Comparison of ENCODE assay signal across 1 cellular context in the genomic region with DNA sequence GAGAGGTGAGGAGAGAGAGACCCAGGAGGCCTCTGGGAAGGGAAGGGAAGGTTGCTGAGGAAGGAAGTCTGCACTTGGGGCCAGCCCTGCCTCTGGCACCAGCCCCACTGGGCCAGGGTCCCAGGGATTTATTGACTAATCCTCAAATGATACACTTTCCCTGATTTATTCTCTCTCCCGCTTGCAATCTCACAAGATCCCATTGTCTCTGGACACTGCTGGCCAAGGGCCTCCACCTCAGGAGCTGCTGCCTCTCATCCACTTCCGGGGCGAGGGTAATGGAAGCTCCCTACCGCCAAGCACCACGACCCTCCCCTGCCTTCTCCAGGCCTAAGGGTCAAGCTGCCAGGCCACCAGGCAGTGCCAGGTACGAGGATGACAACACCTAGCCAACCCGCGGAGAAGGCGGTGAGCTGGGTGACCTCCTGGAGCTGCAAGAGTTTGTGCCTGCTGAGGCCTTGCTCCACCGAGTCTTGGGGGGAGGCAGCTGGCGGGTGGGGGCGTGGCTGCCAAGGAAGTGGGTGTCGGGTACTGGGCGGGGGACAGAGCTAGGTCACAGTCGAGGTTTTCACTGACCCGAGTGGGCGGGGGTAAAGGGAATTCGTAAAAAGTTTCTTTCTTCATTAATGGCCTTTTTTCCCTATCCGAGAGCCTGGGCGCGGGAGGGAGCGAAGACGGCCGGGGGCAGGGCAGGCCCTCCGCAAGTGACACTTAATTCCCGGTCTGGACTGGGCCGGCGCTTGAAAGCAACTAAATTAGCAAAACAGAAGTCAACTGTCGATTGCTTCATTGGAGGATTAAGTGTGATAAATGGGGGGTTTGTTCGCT.
TF ChIP-seq lines count a peak whose summit lies in the region.

No MANE protein-coding gene starts in this region.

TF ChIP-seq in HepG2, 621 proteins besides CTCF, POLR2A, EP300 and RAD21 (continued from another document and continues in another):
- TF ChIP-seq, protein P1, sequence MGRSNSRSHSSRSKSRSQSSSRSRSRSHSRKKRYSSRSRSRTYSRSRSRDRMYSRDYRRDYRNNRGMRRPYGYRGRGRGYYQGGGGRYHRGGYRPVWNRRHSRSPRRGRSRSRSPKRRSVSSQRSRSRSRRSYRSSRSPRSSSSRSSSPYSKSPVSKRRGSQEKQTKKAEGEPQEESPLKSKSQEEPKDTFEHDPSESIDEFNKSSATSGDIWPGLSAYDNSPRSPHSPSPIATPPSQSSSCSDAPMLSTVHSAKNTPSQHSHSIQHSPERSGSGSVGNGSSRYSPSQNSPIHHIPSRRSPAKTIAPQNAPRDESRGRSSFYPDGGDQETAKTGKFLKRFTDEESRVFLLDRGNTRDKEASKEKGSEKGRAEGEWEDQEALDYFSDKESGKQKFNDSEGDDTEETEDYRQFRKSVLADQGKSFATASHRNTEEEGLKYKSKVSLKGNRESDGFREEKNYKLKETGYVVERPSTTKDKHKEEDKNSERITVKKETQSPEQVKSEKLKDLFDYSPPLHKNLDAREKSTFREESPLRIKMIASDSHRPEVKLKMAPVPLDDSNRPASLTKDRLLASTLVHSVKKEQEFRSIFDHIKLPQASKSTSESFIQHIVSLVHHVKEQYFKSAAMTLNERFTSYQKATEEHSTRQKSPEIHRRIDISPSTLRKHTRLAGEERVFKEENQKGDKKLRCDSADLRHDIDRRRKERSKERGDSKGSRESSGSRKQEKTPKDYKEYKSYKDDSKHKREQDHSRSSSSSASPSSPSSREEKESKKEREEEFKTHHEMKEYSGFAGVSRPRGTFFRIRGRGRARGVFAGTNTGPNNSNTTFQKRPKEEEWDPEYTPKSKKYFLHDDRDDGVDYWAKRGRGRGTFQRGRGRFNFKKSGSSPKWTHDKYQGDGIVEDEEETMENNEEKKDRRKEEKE (IDR thresholded peaks at IDR 0.05), result no peak
- no peak for TF ChIP-seq IKZF4 (CRISPR knock-in tag; IDR thresholded peaks at IDR 0.05; ENCODE audit: borderline replicate concordance, low read depth, not compliant biosample characterization)
- TF ChIP-seq, protein P2, sequence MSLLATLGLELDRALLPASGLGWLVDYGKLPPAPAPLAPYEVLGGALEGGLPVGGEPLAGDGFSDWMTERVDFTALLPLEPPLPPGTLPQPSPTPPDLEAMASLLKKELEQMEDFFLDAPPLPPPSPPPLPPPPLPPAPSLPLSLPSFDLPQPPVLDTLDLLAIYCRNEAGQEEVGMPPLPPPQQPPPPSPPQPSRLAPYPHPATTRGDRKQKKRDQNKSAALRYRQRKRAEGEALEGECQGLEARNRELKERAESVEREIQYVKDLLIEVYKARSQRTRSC (CRISPR knock-in tag; IDR thresholded peaks at IDR 0.05; ENCODE audit: low read depth), result no peak
- TF ChIP-seq EED (CRISPR knock-in tag; IDR thresholded peaks at IDR 0.05), result peak; percentile 87
- no peak for TF ChIP-seq ZBTB8A (CRISPR knock-in tag; IDR thresholded peaks at IDR 0.05; ENCODE audit: borderline replicate concordance, low read depth)
- no peak for TF ChIP-seq ZNF33A (CRISPR knock-in tag; IDR thresholded peaks at IDR 0.05; ENCODE audit: borderline replicate concordance)
- TF ChIP-seq REL (CRISPR knock-in tag; conservative IDR thresholded peaks at IDR 0.05), result no peak
- TF ChIP-seq ADNP (CRISPR knock-in tag; IDR thresholded peaks at IDR 0.05), result no peak
- no peak for TF ChIP-seq CENPT (CRISPR knock-in tag; IDR thresholded peaks at IDR 0.05; ENCODE audit: low read depth)
- TF ChIP-seq, protein P3, sequence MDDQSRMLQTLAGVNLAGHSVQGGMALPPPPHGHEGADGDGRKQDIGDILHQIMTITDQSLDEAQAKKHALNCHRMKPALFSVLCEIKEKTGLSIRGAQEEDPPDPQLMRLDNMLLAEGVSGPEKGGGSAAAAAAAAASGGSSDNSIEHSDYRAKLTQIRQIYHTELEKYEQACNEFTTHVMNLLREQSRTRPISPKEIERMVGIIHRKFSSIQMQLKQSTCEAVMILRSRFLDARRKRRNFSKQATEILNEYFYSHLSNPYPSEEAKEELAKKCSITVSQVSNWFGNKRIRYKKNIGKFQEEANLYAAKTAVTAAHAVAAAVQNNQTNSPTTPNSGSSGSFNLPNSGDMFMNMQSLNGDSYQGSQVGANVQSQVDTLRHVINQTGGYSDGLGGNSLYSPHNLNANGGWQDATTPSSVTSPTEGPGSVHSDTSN (CRISPR knock-in tag; IDR thresholded peaks at IDR 0.05; ENCODE audit: borderline replicate concordance), result no peak
- no peak for TF ChIP-seq ZNF136 (CRISPR knock-in tag; IDR thresholded peaks at IDR 0.05; ENCODE audit: low read depth)
- no peak for TF ChIP-seq ZNF558 (CRISPR knock-in tag; IDR thresholded peaks at IDR 0.05; ENCODE audit: borderline replicate concordance)
- no peak for TF ChIP-seq DPF2 (CRISPR knock-in tag; IDR thresholded peaks at IDR 0.05; ENCODE audit: borderline replicate concordance, low read depth)
- no peak for TF ChIP-seq FOXC1 (CRISPR knock-in tag; IDR thresholded peaks at IDR 0.05; ENCODE audit: borderline replicate concordance)
- TF ChIP-seq ATAD3A (CRISPR knock-in tag; IDR thresholded peaks at IDR 0.05), result no peak
- no peak for TF ChIP-seq POLR2G (IDR thresholded peaks at IDR 0.05; ENCODE audit: low read depth, low read length)
- TF ChIP-seq GATAD2A (CRISPR knock-in tag; IDR thresholded peaks at IDR 0.05), result 0 out of 2 replicates have a peak, but pooled peaks have one; percentile 1
- TF ChIP-seq ZSCAN29 (CRISPR knock-in tag; conservative IDR thresholded peaks at IDR 0.05), result no peak
- TF ChIP-seq ZBTB38 (CRISPR knock-in tag; IDR thresholded peaks at IDR 0.05), result peak; percentile 62
- TF ChIP-seq ZNF333 (CRISPR knock-in tag; IDR thresholded peaks at IDR 0.05; ENCODE audit: borderline replicate concordance), result no peak
- TF ChIP-seq YEATS4 (CRISPR knock-in tag; IDR thresholded peaks at IDR 0.05; ENCODE audit: borderline replicate concordance), result no peak
- TF ChIP-seq ZNF660 (CRISPR knock-in tag; IDR thresholded peaks at IDR 0.05; ENCODE audit: borderline replicate concordance, low read depth), result no peak
- TF ChIP-seq, protein P4, sequence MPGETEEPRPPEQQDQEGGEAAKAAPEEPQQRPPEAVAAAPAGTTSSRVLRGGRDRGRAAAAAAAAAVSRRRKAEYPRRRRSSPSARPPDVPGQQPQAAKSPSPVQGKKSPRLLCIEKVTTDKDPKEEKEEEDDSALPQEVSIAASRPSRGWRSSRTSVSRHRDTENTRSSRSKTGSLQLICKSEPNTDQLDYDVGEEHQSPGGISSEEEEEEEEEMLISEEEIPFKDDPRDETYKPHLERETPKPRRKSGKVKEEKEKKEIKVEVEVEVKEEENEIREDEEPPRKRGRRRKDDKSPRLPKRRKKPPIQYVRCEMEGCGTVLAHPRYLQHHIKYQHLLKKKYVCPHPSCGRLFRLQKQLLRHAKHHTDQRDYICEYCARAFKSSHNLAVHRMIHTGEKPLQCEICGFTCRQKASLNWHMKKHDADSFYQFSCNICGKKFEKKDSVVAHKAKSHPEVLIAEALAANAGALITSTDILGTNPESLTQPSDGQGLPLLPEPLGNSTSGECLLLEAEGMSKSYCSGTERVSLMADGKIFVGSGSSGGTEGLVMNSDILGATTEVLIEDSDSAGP (CRISPR knock-in tag; IDR thresholded peaks at IDR 0.05; ENCODE audit: borderline replicate concordance), result peak; percentile 62; the same call in 1 of the 2 replicates
- peak; percentile 48 for TF ChIP-seq AGO1 (IDR thresholded peaks at IDR 0.05; ENCODE audit: low read depth, low read length, poor library complexity, severe bottlenecking)
- TF ChIP-seq HNF4A (CRISPR knock-in tag; IDR thresholded peaks at IDR 0.05), result no peak
- TF ChIP-seq, protein P5, sequence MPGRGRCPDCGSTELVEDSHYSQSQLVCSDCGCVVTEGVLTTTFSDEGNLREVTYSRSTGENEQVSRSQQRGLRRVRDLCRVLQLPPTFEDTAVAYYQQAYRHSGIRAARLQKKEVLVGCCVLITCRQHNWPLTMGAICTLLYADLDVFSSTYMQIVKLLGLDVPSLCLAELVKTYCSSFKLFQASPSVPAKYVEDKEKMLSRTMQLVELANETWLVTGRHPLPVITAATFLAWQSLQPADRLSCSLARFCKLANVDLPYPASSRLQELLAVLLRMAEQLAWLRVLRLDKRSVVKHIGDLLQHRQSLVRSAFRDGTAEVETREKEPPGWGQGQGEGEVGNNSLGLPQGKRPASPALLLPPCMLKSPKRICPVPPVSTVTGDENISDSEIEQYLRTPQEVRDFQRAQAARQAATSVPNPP (CRISPR knock-in tag; IDR thresholded peaks at IDR 0.05), result no peak
- TF ChIP-seq PTBP1 (IDR thresholded peaks at IDR 0.05; ENCODE audit: low read depth, low read length, poor library complexity, severe bottlenecking), result no peak
- no peak for TF ChIP-seq ZNF546 (CRISPR knock-in tag; conservative IDR thresholded peaks at IDR 0.05)
- TF ChIP-seq ZNF747 (CRISPR knock-in tag; IDR thresholded peaks at IDR 0.05; ENCODE audit: borderline replicate concordance), result no peak
- no peak for TF ChIP-seq IKZF1 (IDR thresholded peaks at IDR 0.05)
- TF ChIP-seq, protein P6, sequence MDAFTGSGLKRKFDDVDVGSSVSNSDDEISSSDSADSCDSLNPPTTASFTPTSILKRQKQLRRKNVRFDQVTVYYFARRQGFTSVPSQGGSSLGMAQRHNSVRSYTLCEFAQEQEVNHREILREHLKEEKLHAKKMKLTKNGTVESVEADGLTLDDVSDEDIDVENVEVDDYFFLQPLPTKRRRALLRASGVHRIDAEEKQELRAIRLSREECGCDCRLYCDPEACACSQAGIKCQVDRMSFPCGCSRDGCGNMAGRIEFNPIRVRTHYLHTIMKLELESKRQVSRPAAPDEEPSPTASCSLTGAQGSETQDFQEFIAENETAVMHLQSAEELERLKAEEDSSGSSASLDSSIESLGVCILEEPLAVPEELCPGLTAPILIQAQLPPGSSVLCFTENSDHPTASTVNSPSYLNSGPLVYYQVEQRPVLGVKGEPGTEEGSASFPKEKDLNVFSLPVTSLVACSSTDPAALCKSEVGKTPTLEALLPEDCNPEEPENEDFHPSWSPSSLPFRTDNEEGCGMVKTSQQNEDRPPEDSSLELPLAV (CRISPR knock-in tag; conservative IDR thresholded peaks at IDR 0.05; ENCODE audit: low read depth), result no peak
- TF ChIP-seq, protein P7, sequence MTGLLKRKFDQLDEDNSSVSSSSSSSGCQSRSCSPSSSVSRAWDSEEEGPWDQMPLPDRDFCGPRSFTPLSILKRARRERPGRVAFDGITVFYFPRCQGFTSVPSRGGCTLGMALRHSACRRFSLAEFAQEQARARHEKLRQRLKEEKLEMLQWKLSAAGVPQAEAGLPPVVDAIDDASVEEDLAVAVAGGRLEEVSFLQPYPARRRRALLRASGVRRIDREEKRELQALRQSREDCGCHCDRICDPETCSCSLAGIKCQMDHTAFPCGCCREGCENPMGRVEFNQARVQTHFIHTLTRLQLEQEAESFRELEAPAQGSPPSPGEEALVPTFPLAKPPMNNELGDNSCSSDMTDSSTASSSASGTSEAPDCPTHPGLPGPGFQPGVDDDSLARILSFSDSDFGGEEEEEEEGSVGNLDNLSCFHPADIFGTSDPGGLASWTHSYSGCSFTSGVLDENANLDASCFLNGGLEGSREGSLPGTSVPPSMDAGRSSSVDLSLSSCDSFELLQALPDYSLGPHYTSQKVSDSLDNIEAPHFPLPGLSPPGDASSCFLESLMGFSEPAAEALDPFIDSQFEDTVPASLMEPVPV (CRISPR knock-in tag; IDR thresholded peaks at IDR 0.05), result no peak; the same call in 1 of the 2 replicates
- TF ChIP-seq ZFY (CRISPR knock-in tag; IDR thresholded peaks at IDR 0.05), result peak; percentile 55; the same call in 1 of the 2 replicates
- TF ChIP-seq ZNF274 (CRISPR knock-in tag; IDR thresholded peaks at IDR 0.05), result no peak; the same call in 1 of the 2 replicates
- TF ChIP-seq ZMYM3 (CRISPR knock-in tag; IDR thresholded peaks at IDR 0.05), result peak; percentile 61; the same call in 1 of the 2 replicates
- TF ChIP-seq MTF1 (CRISPR knock-in tag; IDR thresholded peaks at IDR 0.05), result no peak
- TF ChIP-seq, protein P8, sequence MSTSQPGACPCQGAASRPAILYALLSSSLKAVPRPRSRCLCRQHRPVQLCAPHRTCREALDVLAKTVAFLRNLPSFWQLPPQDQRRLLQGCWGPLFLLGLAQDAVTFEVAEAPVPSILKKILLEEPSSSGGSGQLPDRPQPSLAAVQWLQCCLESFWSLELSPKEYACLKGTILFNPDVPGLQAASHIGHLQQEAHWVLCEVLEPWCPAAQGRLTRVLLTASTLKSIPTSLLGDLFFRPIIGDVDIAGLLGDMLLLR (CRISPR knock-in tag; IDR thresholded peaks at IDR 0.05), result no peak
- TF ChIP-seq MAZ (IDR thresholded peaks at IDR 0.05; ENCODE audit: borderline replicate concordance, low read depth, low read length), result no peak
- TF ChIP-seq MAZ (CRISPR knock-in tag; IDR thresholded peaks at IDR 0.05; ENCODE audit: low read depth), result peak; percentile 52
- peak; percentile 55 for TF ChIP-seq PHF20 (CRISPR knock-in tag; IDR thresholded peaks at IDR 0.05)
- TF ChIP-seq, protein P9, sequence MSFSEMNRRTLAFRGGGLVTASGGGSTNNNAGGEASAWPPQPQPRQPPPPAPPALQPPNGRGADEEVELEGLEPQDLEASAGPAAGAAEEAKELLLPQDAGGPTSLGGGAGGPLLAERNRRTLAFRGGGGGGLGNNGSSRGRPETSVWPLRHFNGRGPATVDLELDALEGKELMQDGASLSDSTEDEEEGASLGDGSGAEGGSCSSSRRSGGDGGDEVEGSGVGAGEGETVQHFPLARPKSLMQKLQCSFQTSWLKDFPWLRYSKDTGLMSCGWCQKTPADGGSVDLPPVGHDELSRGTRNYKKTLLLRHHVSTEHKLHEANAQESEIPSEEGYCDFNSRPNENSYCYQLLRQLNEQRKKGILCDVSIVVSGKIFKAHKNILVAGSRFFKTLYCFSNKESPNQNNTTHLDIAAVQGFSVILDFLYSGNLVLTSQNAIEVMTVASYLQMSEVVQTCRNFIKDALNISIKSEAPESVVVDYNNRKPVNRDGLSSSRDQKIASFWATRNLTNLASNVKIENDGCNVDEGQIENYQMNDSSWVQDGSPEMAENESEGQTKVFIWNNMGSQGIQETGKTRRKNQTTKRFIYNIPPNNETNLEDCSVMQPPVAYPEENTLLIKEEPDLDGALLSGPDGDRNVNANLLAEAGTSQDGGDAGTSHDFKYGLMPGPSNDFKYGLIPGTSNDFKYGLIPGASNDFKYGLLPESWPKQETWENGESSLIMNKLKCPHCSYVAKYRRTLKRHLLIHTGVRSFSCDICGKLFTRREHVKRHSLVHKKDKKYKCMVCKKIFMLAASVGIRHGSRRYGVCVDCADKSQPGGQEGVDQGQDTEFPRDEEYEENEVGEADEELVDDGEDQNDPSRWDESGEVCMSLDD (CRISPR knock-in tag; IDR thresholded peaks at IDR 0.05; ENCODE audit: borderline replicate concordance), result peak; percentile 48; the same call in 1 of the 2 replicates
- TF ChIP-seq ZSCAN21 (CRISPR knock-in tag; IDR thresholded peaks at IDR 0.05; ENCODE audit: borderline replicate concordance), result peak; percentile 69
- TF ChIP-seq, protein P10, sequence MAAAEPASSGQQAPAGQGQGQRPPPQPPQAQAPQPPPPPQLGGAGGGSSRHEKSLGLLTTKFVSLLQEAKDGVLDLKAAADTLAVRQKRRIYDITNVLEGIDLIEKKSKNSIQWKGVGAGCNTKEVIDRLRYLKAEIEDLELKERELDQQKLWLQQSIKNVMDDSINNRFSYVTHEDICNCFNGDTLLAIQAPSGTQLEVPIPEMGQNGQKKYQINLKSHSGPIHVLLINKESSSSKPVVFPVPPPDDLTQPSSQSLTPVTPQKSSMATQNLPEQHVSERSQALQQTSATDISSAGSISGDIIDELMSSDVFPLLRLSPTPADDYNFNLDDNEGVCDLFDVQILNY (CRISPR knock-in tag; conservative IDR thresholded peaks at IDR 0.05), result no peak
- no peak for TF ChIP-seq EZH2 (conservative IDR thresholded peaks at IDR 0.05; ENCODE audit: low read depth, low read length)
- no peak for TF ChIP-seq JUNB (CRISPR knock-in tag; IDR thresholded peaks at IDR 0.05; ENCODE audit: borderline replicate concordance)
- TF ChIP-seq ZNF547 (CRISPR knock-in tag; IDR thresholded peaks at IDR 0.05), result no peak; the same call in 1 of the 2 replicates
- peak; percentile 16; the same call in 1 of the 2 replicates for TF ChIP-seq MTA1 (CRISPR knock-in tag; IDR thresholded peaks at IDR 0.05; ENCODE audit: borderline replicate concordance)
- TF ChIP-seq RELA (CRISPR knock-in tag; IDR thresholded peaks at IDR 0.05), result 0 out of 2 replicates have a peak, but pooled peaks have one; percentile 29
- no peak for TF ChIP-seq RARA (CRISPR knock-in tag; IDR thresholded peaks at IDR 0.05)
